ENCODE assay signal across 15 cellular contexts in the genomic region with DNA sequence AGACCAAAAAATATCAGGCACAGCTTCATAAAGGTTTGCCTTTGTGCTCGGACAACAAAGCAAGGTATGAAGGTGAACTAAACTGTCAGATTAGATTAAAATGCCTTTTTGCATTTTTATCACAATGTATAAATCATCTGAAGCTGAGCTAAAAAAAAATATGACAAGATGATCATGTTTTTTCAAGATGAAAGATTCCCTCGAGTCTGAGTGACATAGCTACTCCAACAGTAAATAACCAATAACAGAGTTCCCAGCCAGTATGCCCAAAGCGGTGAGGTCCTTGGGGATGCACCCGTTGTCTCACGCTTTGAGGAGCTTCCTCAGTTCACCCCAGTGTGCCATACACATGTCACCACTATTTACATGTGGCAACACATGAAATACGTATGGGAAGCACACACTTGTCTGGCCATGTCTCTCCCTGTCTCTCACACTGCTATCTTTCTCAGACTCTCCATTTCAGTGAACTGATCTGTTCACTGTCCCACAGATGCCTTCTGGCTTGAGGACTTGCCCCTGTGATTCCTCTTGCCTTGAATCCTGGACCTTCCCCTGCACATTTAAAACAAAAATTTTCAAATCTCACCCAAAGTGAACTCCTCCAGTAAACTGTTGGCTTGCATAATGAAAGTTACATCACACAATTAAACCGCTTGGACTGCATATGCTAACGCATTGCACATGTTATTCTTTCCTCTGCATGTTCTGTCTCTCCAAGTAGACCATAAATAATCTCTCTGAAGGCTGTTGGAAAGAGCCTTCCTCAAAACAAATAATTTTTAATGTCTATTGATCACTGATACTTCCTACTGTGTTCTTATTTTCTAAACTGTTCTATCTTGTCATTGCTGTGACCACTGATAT. TPM values are rescaled to one million over a fixed set of nuclear protein-coding genes. Genes with fewer than 3 reads are reported as not detected.
DNase-seq lines count a peak whose midpoint lies in the region; ATAC-seq and TF ChIP-seq lines count a peak whose summit lies in the region.
"Had no signal": no experiment of that assay in that cellular context is flagged by ENCODE, and none has a peak within 500 bp of the region (broad histone marks: within the 10 kb centered on the region; RNA-seq: fewer than 3 reads in every experiment).

No MANE protein-coding gene starts in this region.

- peak overlapping the region in 1 of 2 experiments; percentile 44 for H3K14ac ChIP-seq in mesenchymal stem cell (ENCODE audit: low read length in 2 of 2)

- no peak overlapping the region for H2BK15ac ChIP-seq in mesenchymal stem cell (ENCODE audit: low read depth, poor library complexity, severe bottlenecking)

- no peak overlapping the region for H2BK5ac ChIP-seq in mesenchymal stem cell (ENCODE audit: low read depth, low read length, poor library complexity, severe bottlenecking)

- 91% methylated on average over 7 of the region's 8 CpGs for WGBS in mesenchymal stem cell

- DNase-seq in AG20443 (ENCODE audit: low spot score): peak; percentile 52
- DNase-seq in EH (ENCODE audit: low read depth): peak; percentile 40
- no peak for DNase-seq in T-helper 17 cell
- no peak for DNase-seq in mesenchymal stem cell
- DNase-seq in NCI-H2029 treated with DMSO at 0.1 percent for 48 hours (lab: John Stamatoyannopoulos, UW): no peak
- DNase-seq in left lobe of liver (ENCODE audit: low spot score): no peak
- DNase-seq in mucosa of descending colon: no peak
- DNase-seq: activated CD4-positive, alpha-beta T cell treated with anti-CD3 and anti-CD28 coated beads, Interleukin-2, amount 10 ng/mL, durations not matched to agents 24 days and 14 days; MG63; NCI-H2171 treated with DMSO at 0.1 percent for 48 hours; right lobe of liver; T-helper 1 cell had no signal

- no peak overlapping the region for H2BK120ac ChIP-seq in mesenchymal stem cell (ENCODE audit: low read depth, low read length)

- H3K4me3 Mint-ChIP-seq in T-helper 17 cell: no peak overlapping the region
- H3K4me3 Mint-ChIP-seq: activated CD4-positive, alpha-beta T cell treated with anti-CD3 and anti-CD28 coated beads, Interleukin-2, amount 10 ng/mL, durations not matched to agents 24 days and 14 days; nephron had no signal

- H4K91ac ChIP-seq in mesenchymal stem cell (ENCODE audit: low read length): no peak overlapping the region

- no peaks in the 10 kb centered on the region for H3K27me3 ChIP-seq in mesenchymal stem cell (ENCODE audit: control insufficient read depth in 1 of 2, insufficient read depth in 1 of 2, low read length in 2 of 2)
- H3K27me3 ChIP-seq: MG63, right lobe of liver had no signal

- H3K9me3 ChIP-seq in T-helper 17 cell (ENCODE audit: control insufficient read depth, low read length, poor library complexity, severe bottlenecking) (no peaks in the 10 kb centered on the region), mesenchymal stem cell (ENCODE audit: control insufficient read depth, low read length) (peaks cover 11% of the 10 kb centered on the region), mucosa of descending colon (no peaks in the 10 kb centered on the region)
- H3K9me3 ChIP-seq: MG63, right lobe of liver had no signal

- H3K4me1 Mint-ChIP-seq in T-helper 17 cell: peaks cover 26% of the 10 kb centered on the region

- H4K8ac ChIP-seq in mesenchymal stem cell (ENCODE audit: low read length): peak overlapping the region; percentile 7

- intact Hi-C loops in mucosa of descending colon (cut with DNase I, micrococcal nuclease): no loop called here

- H3K4ac ChIP-seq in mesenchymal stem cell (ENCODE audit: low read depth in 1 of 2, low read length in 2 of 2): peak overlapping the region in 1 of 2 experiments; percentile 11

- no peak overlapping the region for H2BK12ac ChIP-seq in mesenchymal stem cell (ENCODE audit: low read length in 2 of 2)

- H3K9ac ChIP-seq in mesenchymal stem cell (ENCODE audit: low read length): no peak overlapping the region

- no peaks in the 10 kb centered on the region for H3K27me3 Mint-ChIP-seq in T-helper 17 cell
- H3K27me3 Mint-ChIP-seq: activated CD4-positive, alpha-beta T cell treated with anti-CD3 and anti-CD28 coated beads, Interleukin-2, amount 10 ng/mL, durations not matched to agents 24 days and 14 days had no signal

- H3K79me1 ChIP-seq in mesenchymal stem cell (replicated peaks; ENCODE audit: low read length, poor library complexity, severe bottlenecking): no peaks in the 10 kb centered on the region

- no peak for TF ChIP-seq CTCF in mucosa of descending colon (IDR thresholded peaks at IDR 0.05)

- ATAC-seq in T-helper 17 cell: no peak
- ATAC-seq in left lobe of liver: no peak
- ATAC-seq in GM21529 (IDR thresholded peaks at IDR 0.05; ENCODE audit: unreplicated experiment): no peak
- no peak for ATAC-seq in mucosa of descending colon
- ATAC-seq: right lobe of liver had no signal

- H3K36me3 Mint-ChIP-seq in T-helper 17 cell (ENCODE audit: low read depth): peaks cover 2% of the 10 kb centered on the region

- H3K27ac Mint-ChIP-seq in T-helper 17 cell: peak overlapping the region; percentile 99
- H3K27ac Mint-ChIP-seq: activated CD4-positive, alpha-beta T cell treated with anti-CD3 and anti-CD28 coated beads, Interleukin-2, amount 10 ng/mL, durations not matched to agents 24 days and 14 days; activated T-helper 2 cell treated with anti-CD3 and anti-CD28 coated beads, Interferon-gamma antibody, Interleukin-2, Interleukin-4, amounts not matched to agents 10 μg/mL and 5 μg/mL and 100 μg/mL, durations not matched to agents 14 hours and 24 hours and 36 hours had no signal

- H3K4me3 ChIP-seq in mesenchymal stem cell (ENCODE audit: insufficient read depth in 1 of 2, low read depth in 1 of 2, low read length in 2 of 2): no peak overlapping the region
- no peak overlapping the region for H3K4me3 ChIP-seq in mucosa of descending colon
- H3K4me3 ChIP-seq: MG63, right lobe of liver had no signal

- no peak overlapping the region for H3K23ac ChIP-seq in mesenchymal stem cell (ENCODE audit: low read length in 2 of 2)

- no peaks in the 10 kb centered on the region for H3K4me1 ChIP-seq in mesenchymal stem cell (ENCODE audit: control insufficient read depth, insufficient read depth, low read depth, low read length)
- H3K4me1 ChIP-seq in mucosa of descending colon (ENCODE audit: low read depth): peaks cover 3% of the 10 kb centered on the region
- H3K4me1 ChIP-seq: right lobe of liver had no signal

- no peak overlapping the region for H2AK5ac ChIP-seq in mesenchymal stem cell (ENCODE audit: low read length, severe bottlenecking)

- H3K18ac ChIP-seq in mesenchymal stem cell (ENCODE audit: low read depth in 1 of 2, low read length in 2 of 2): no peak overlapping the region

- no peak overlapping the region for H3K27ac ChIP-seq in mesenchymal stem cell (ENCODE audit: low read length, poor library complexity, severe bottlenecking)
- H3K27ac ChIP-seq: right lobe of liver had no signal

- peaks cover 0 to 2% of the 10 kb centered on the region in 2 experiments for H3K36me3 ChIP-seq in mesenchymal stem cell (ENCODE audit: control insufficient read depth in 1 of 2, insufficient read depth in 2 of 2, low read depth in 1 of 2, low read length in 2 of 2)
- H3K36me3 ChIP-seq in mucosa of descending colon (ENCODE audit: low read depth): no peaks in the 10 kb centered on the region
- H3K36me3 ChIP-seq: MG63, right lobe of liver had no signal

- H3K4me2 ChIP-seq in mesenchymal stem cell (ENCODE audit: low read length, poor library complexity, severe bottlenecking): no peak overlapping the region

- H2AFZ ChIP-seq in mesenchymal stem cell (ENCODE audit: low read depth, low read length): no peak overlapping the region

RNA-seq across cellular contexts. Expression of a gene that starts 2.5 kb away (rescaled TPM):
- total RNA-seq in T-helper 17 cell: 10 to 100 TPM; 24.8 to 25.7 TPM
- 5.1 TPM for polyA plus RNA-seq in mesenchymal stem cell (2013, experiment 1 of 2)
- polyA plus RNA-seq in mesenchymal stem cell (2013, experiment 2 of 2): 5.3 TPM
- total RNA-seq in left lobe of liver: 0.73 TPM
- 1 to 10 TPM; 3.1 to 7.1 (median 5.5) TPM for total RNA-seq in mucosa of descending colon

Comparison
In these comparisons a context has a peak if more than half of its experiments do, and no peak if none do; other contexts are left out.
1. DNase-seq: peak in AG20443 (single experiment) and EH (single experiment); none in T-helper 17 cell (0 of 3), mesenchymal stem cell (single experiment), NCI-H2029 treated with DMSO at 0.1 percent for 48 hours (single experiment), left lobe of liver (single experiment) and mucosa of descending colon (0 of 3).